ENCODE assay signal across 16 cellular contexts in the genomic region with DNA sequence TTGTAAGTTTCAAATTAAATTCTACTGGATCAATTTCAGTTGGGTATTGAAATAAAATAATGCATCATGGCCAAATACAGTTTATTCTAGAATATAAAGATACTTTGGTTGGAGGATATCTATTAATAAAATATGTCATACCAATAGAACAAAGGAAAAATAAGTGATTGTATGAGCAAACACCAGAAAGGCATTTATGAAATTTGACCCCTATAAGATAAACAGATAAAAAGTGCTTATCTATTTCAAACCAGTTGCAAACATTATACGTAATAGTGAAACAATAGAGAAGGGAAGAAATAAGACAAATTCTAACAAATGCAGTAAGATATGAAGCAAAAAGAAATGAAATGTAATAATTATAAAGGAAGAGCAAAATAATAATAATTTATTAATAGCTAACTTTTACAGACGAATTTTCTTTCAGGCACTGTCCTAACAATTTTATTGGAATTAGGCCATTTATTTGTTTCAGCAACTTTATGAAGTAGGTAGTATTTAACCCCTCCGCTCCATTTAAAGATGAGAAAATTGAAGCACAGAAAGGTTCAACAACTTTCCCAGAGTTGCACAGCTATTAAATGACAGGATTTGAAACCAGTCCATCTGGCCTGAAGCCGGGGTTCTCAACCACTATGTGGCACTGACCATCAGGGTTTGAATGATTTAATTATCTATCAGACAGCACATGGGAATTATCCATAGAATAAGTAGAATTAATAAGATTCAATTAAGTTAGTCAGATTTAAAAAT. TPM values are rescaled to one million over a fixed set of nuclear protein-coding genes. Genes with fewer than 3 reads are reported as not detected.
DNase-seq lines count a peak whose midpoint lies in the region; ATAC-seq, FAIRE-seq and TF ChIP-seq lines count a peak whose summit lies in the region.
"Had no signal": no experiment of that assay in that cellular context is flagged by ENCODE, and none has a peak within 500 bp of the region (broad histone marks: within the 10 kb centered on the region; RNA-seq: fewer than 3 reads in every experiment).

No MANE protein-coding gene starts in this region.

- no peak overlapping the region for H3K9ac ChIP-seq in IMR-90 (ENCODE audit: low read depth, low read length)

- H3K36me3 ChIP-seq in ACC112 (ENCODE audit: insufficient read depth, low read length) (no peaks in the 10 kb centered on the region), IMR-90 (ENCODE audit: control insufficient read depth, insufficient read depth, low read length) (no peaks in the 10 kb centered on the region), mesodermal cell (ENCODE audit: control insufficient read depth, insufficient read depth, low read length) (no peaks in the 10 kb centered on the region), upper lobe of left lung (no peaks in the 10 kb centered on the region)

- H3K9me3 Mint-ChIP-seq in chondrocyte (ENCODE audit: low read depth) = peaks cover 18% of the 10 kb centered on the region

- peaks cover 3% of the 10 kb centered on the region; the same call in 1 of the 2 replicates for H3K9me3 ChIP-seq in IMR-90 (ENCODE audit: control insufficient read depth, insufficient read depth, low read length)
- H3K9me3 ChIP-seq in mesodermal cell (ENCODE audit: control insufficient read depth, low read length) = peaks cover 9% of the 10 kb centered on the region
- H3K9me3 ChIP-seq in upper lobe of left lung = peaks cover 0 to 3% (median 0%) of the 10 kb centered on the region in 4 donors

- H3K27me3 ChIP-seq in ACC112 (ENCODE audit: insufficient read depth, low read length) = no peaks in the 10 kb centered on the region
- H3K27me3 ChIP-seq in IMR-90 (ENCODE audit: control insufficient read depth, insufficient read depth, low read length) = no peaks in the 10 kb centered on the region
- H3K27me3 ChIP-seq in upper lobe of left lung = no peaks in the 10 kb centered on the region

- H3K4me3 Mint-ChIP-seq in chondrocyte (ENCODE audit: unreplicated experiment) = no peak overlapping the region

- ATAC-seq in IMR-90 (ENCODE audit: low read depth) (no peak), HG03159 (IDR thresholded peaks at IDR 0.05; ENCODE audit: unreplicated experiment) (no peak), upper lobe of left lung (ENCODE audit: low FRiP score in 2 of 2) (no peak), HG03457 (IDR thresholded peaks at IDR 0.05; ENCODE audit: unreplicated experiment) (no peak)

- CTCF ChIA-PET in IMR-90 (lab: Yijun Ruan, JAX) = interaction anchor here (0.5 to 0.6 kb wide), 2 partner anchors 135 to 236 kb away, joined by 3 to 4 read pairs; no protein-coding TSS in a partner anchor

- H3K79me2 ChIP-seq in ACC112 (ENCODE audit: control insufficient read depth, insufficient read depth, low read length, unreplicated experiment) = no peaks in the 10 kb centered on the region

- no peak for FAIRE-seq in HTR-8/SVneo (lab: Jason Lieb, UNC)

- peak overlapping the region; percentile 13; the same call in 1 of the 2 replicates for H3K18ac ChIP-seq in IMR-90 (ENCODE audit: low read depth, low read length)

- no peak overlapping the region for H4K8ac ChIP-seq in IMR-90 (ENCODE audit: low read depth in 2 of 2, low read length in 2 of 2)

- no peak overlapping the region for H2BK20ac ChIP-seq in IMR-90 (ENCODE audit: low read depth, low read length)

- intact Hi-C loops in IMR-90 (cut with micrococcal nuclease) = loop anchor here (5.0 kb wide), 1 partner anchor 45 kb away; no protein-coding TSS in a partner anchor

- in situ Hi-C loops in IMR-90 (cut with MboI; ENCODE audit: low sequenced_read_pairs) = no loop called here

- no peak for TF ChIP-seq CTCF in IMR-90 (conservative IDR thresholded peaks at IDR 0.05; ENCODE audit: low read depth, low read length)
- TF ChIP-seq CTCF in chondrocyte (IDR thresholded peaks at IDR 0.05) = no peak
- TF ChIP-seq CTCF in upper lobe of left lung (IDR thresholded peaks at IDR 0.05) = no peak

- H3K4me1 ChIP-seq in ACC112 (ENCODE audit: control insufficient read depth, insufficient read depth, low read length, unreplicated experiment) = peaks cover 24% of the 10 kb centered on the region
- peaks cover 5% of the 10 kb centered on the region; the same call in 1 of the 2 replicates for H3K4me1 ChIP-seq in IMR-90 (ENCODE audit: control insufficient read depth, insufficient read depth, low read length)
- no peaks in the 10 kb centered on the region for H3K4me1 ChIP-seq in mesodermal cell (ENCODE audit: control insufficient read depth, insufficient read depth, low read length, poor library complexity, severe bottlenecking)
- peaks cover 0 to 2% (median 0%) of the 10 kb centered on the region in 4 donors for H3K4me1 ChIP-seq in upper lobe of left lung

- H3K27ac ChIP-seq in ACC112 (ENCODE audit: low read depth, low read length) = peak overlapping the region; percentile 75
- H3K27ac ChIP-seq in IMR-90 (ENCODE audit: insufficient read depth, low read length) = no peak overlapping the region
- peak overlapping the region; percentile 91 for H3K27ac ChIP-seq in mesodermal cell (ENCODE audit: low read depth, low read length, severe bottlenecking)
- no peak overlapping the region for H3K27ac ChIP-seq in upper lobe of left lung

- no peak overlapping the region for H2AK9ac ChIP-seq in IMR-90 (replicated peaks; ENCODE audit: low read depth, low read length, poor library complexity)

- H4K5ac ChIP-seq in IMR-90 (ENCODE audit: low read depth, low read length) = no peak overlapping the region

- TF ChIP-seq RAD21 in IMR-90 (IDR thresholded peaks at IDR 0.05; ENCODE audit: low read length) = no peak

- dilution Hi-C loops in IMR-90 (cut with HindIII; ENCODE audit: low sequenced_read_pairs, unreplicated experiment) = no loop called here

- 0 out of 2 replicates have a peak overlapping the region, but pooled peaks have one; percentile 40 for H3K4ac ChIP-seq in IMR-90 (ENCODE audit: low read depth, low read length)

- no peak overlapping the region for H2BK15ac ChIP-seq in IMR-90 (ENCODE audit: low read depth, low read length)

- H3K4me2 ChIP-seq in IMR-90 (ENCODE audit: low read depth, low read length) = no peak overlapping the region

- no peak overlapping the region for H2BK5ac ChIP-seq in IMR-90 (ENCODE audit: low read depth, low read length, poor library complexity, severe bottlenecking)

- BruUV-seq in IMR-90 (replicated peaks; lab: Mats Ljungman, UMichigan) = no TSS peak

- POLR2A ChIA-PET in IMR-90 (lab: Charles Lee; ENCODE audit: unreplicated experiment) = no interaction called here

- no peak overlapping the region for H3K4me3 ChIP-seq in ACC112 (ENCODE audit: low read depth, low read length)
- no peak overlapping the region for H3K4me3 ChIP-seq in IMR-90 (ENCODE audit: insufficient read depth, low read depth, low read length)
- H3K4me3 ChIP-seq in mesodermal cell (ENCODE audit: extremely low read depth, insufficient read depth, low read length, poor library complexity, severe bottlenecking) = no peak overlapping the region
- no peak overlapping the region for H3K4me3 ChIP-seq in upper lobe of left lung

- no peak overlapping the region for H2AK5ac ChIP-seq in IMR-90 (ENCODE audit: low read depth, low read length)

- no peak for TF ChIP-seq EP300 in upper lobe of left lung (IDR thresholded peaks at IDR 0.05)

- H3K4me1 Mint-ChIP-seq in chondrocyte (ENCODE audit: low read depth) = peaks cover 12% of the 10 kb centered on the region

- H3K79me1 ChIP-seq in IMR-90 (ENCODE audit: low read depth in 1 of 2, low read length in 2 of 2) = no peaks in the 10 kb centered on the region

- DNase-seq in IMR-90 (no peak), chondrocyte (ENCODE audit: low spot score) (no peak), upper lobe of left lung (no peak), HTR-8/SVneo (ENCODE audit: insufficient read length, low spot score) (no peak)
- DNase-seq: AML-193, COR-L47, NCI-H1417 treated with DMSO at 0.1 percent for 48 hours, NCI-H2029, NCI-H774 had no signal

- WGBS in IMR-90 (ENCODE audit: extremely low coverage in 2 of 2, insufficient read length in 1 of 2), 2 experiments = no CpG with 5 or more reads among the region's 4 CpGs
- 83% methylated on average over 1 of the region's 4 CpGs; no CpG with 5 or more reads in 1 of the 2 experiments for WGBS in mesodermal cell (ENCODE audit: insufficient coverage in 2 of 2), 2 experiments
- 65 to 71% methylated on average over 4 of the region's 4 CpGs for WGBS in upper lobe of left lung, 2 donors

- TF ChIP-seq POLR2A in IMR-90 (IDR thresholded peaks at IDR 0.05; ENCODE audit: low read depth, low read length) (no peak), upper lobe of left lung (IDR thresholded peaks at IDR 0.05) (no peak)

- no peak overlapping the region for H3K23ac ChIP-seq in IMR-90 (ENCODE audit: low read depth, low read length)

- no peak overlapping the region for H3K56ac ChIP-seq in IMR-90 (ENCODE audit: extremely low read depth, insufficient read depth, low read length)

- no peaks in the 10 kb centered on the region for H3K27me3 Mint-ChIP-seq in chondrocyte (ENCODE audit: low read depth)

- peaks cover 5% of the 10 kb centered on the region; the same call in 1 of the 2 replicates for H3K9me1 ChIP-seq in IMR-90 (ENCODE audit: insufficient read depth, low read length)

- H2AFZ ChIP-seq in ACC112 (ENCODE audit: low read length, unreplicated experiment) (no peak overlapping the region), IMR-90 (replicated peaks; ENCODE audit: low read length, poor library complexity) (no peak overlapping the region)

- H4K20me1 ChIP-seq in IMR-90 (ENCODE audit: insufficient read depth, low read length) = no peaks in the 10 kb centered on the region

- no peak overlapping the region for H3K14ac ChIP-seq in IMR-90 (replicated peaks; ENCODE audit: low read depth, low read length)

- H3K27ac Mint-ChIP-seq in chondrocyte (ENCODE audit: unreplicated experiment) = peak overlapping the region; percentile 61

- H4K91ac ChIP-seq in IMR-90 (ENCODE audit: insufficient read depth, low read depth, low read length) = no peak overlapping the region

- peaks cover 7% of the 10 kb centered on the region for H3K36me3 Mint-ChIP-seq in chondrocyte (ENCODE audit: low read depth)

- H2BK120ac ChIP-seq in IMR-90 (ENCODE audit: low read depth, low read length) = peak overlapping the region; percentile 49; the same call in 1 of the 2 replicates

TF ChIP-seq in IMR-90, 13 proteins besides CTCF, POLR2A, EP300 and RAD21:
- TF ChIP-seq CEBPB (IDR thresholded peaks at IDR 0.05; ENCODE audit: low read depth, low read length) = no peak
- no peak for TF ChIP-seq RCOR1 (IDR thresholded peaks at IDR 0.05; ENCODE audit: insufficient replicate concordance, low read length)

RNA-seq across cellular contexts. Expression of a gene that starts 20.8 kb away (rescaled TPM):
- 0.28 TPM in 1 of 2 replicates, not detected in the other for total RNA-seq in IMR-90 (2012; rRNA removed)
- polyA plus RNA-seq in IMR-90 (2012; rRNA removed) = not detected in 2 replicates
- polyA plus RNA-seq in IMR-90 (2012; cell fraction: cytosol; rRNA removed) = 0.13 TPM in 1 of 2 replicates, not detected in the other
- not detected in 2 replicates for polyA plus RNA-seq in IMR-90 (2012; cell fraction: nucleus; rRNA removed; ENCODE audit: low replicate concordance)
- not detected in 3 replicates for total RNA-seq in chondrocyte
- 0.55 TPM for polyA plus RNA-seq in mesodermal cell (2013, experiment 1 of 2)
- polyA plus RNA-seq in mesodermal cell (2013, experiment 2 of 2) = 0.86 TPM
- total RNA-seq in upper lobe of left lung = 1 to 10 TPM in 1 of 6 donors, under 1 TPM in 4, not detected in 1; 0.23 to 1.7 (median 0.98) TPM
- total RNA-seq: HFFc6, NCI-H460, PC-3 had no signal

Comparison
In these comparisons a context has a peak if more than half of its experiments do, and no peak if none do; other contexts are left out.
1. H3K27ac ChIP-seq: peak in ACC112 (single experiment) and mesodermal cell (single experiment); none in IMR-90 (single experiment) and upper lobe of left lung (0 of 4).